Comparison of ENCODE assay signal across 24 cellular contexts in genomic region chr17:29119265-29119664, GRCh38.
"Had no signal": no experiment of that assay in that cellular context is flagged by ENCODE, and none has a peak within 500 bp of the region (broad histone marks: within the 10 kb centered on the region; RNA-seq: fewer than 3 reads in every experiment).

No MANE protein-coding gene starts in this region.

- H3K9me3 ChIP-seq: esophagus muscularis mucosa, gastroesophageal sphincter, heart right ventricle, lower lobe of right lung, right lobe of liver, stomach, thyroid gland had no signal

- H3K27me3 ChIP-seq: dorsolateral prefrontal cortex, esophagus muscularis mucosa, foreskin keratinocyte, gastroesophageal sphincter, heart right ventricle, neural progenitor cell, right lobe of liver, stomach, thyroid gland had no signal

- ATAC-seq: foreskin keratinocyte; gastroesophageal sphincter; heart right ventricle; left ventricle myocardium superior; lower lobe of right lung; naive thymus-derived CD4-positive, alpha-beta T cell; right lobe of liver had no signal

- H2AFZ ChIP-seq: neural progenitor cell, parathyroid adenoma had no signal

- H3K27ac Mint-ChIP-seq: nephron, neural progenitor cell, progenitor cell of endocrine pancreas had no signal

- H3K36me3 Mint-ChIP-seq: neural progenitor cell had no signal

- H3K4me3 ChIP-seq: dorsolateral prefrontal cortex, esophagus muscularis mucosa, gastroesophageal sphincter, heart right ventricle, lower lobe of right lung, neural progenitor cell, right lobe of liver, smooth muscle cell, stomach, thyroid gland had no signal

- H3K4me3 Mint-ChIP-seq: naive thymus-derived CD4-positive, alpha-beta T cell; nephron; neural progenitor cell had no signal

- H3K36me3 ChIP-seq: neural progenitor cell had no signal

- H3K27ac ChIP-seq: dorsolateral prefrontal cortex, esophagus muscularis mucosa, foreskin keratinocyte, gastroesophageal sphincter, heart right ventricle, lower lobe of right lung, neural progenitor cell, parathyroid adenoma, right lobe of liver, stomach, thyroid gland had no signal

- H3K4me2 ChIP-seq: neural progenitor cell, smooth muscle cell had no signal

- H3K27me3 Mint-ChIP-seq: naive thymus-derived CD4-positive, alpha-beta T cell; progenitor cell of endocrine pancreas had no signal

- H3K9me3 Mint-ChIP-seq: naive thymus-derived CD4-positive, alpha-beta T cell; nephron; neural progenitor cell had no signal

- DNase-seq: dorsolateral prefrontal cortex; effector CD4-positive, alpha-beta T cell; foreskin keratinocyte; heart right ventricle; hippocampal formation; left ventricle myocardium superior; lower lobe of right lung; naive thymus-derived CD4-positive, alpha-beta T cell; right lobe of liver; stimulated activated CD4-positive, alpha-beta T cell treated with anti-CD3 and anti-CD28 coated beads, Interleukin-12 subunit alpha, Interleukin-12 subunit beta, amount 100 ng/mL, for 4 hours; stimulated activated CD4-positive, alpha-beta T cell treated with anti-CD3 and anti-CD28 coated beads, Interleukin-1b, Interleukin-23, amount 100 ng/mL, for 48 hours; stimulated activated CD4-positive, alpha-beta T cell treated with anti-CD3 and anti-CD28 coated beads, Interleukin-4, amount 100 ng/mL, for 1 hour; stimulated activated CD8-positive, alpha-beta memory T cell treated with anti-CD3 and anti-CD28 coated beads, Interleukin-4, amount 100 ng/mL, for 48 hours; stimulated activated naive CD4-positive, alpha-beta T cell treated with Interleukin-2 at 50 U/mL for 16 hours; stomach; thyroid gland; trophoblast cell had no signal

- H3K9ac ChIP-seq: neural progenitor cell, parathyroid adenoma had no signal

- H3K4me1 ChIP-seq: foreskin keratinocyte, parathyroid adenoma had no signal
